Comparison of ENCODE assay signal across 1 cellular context in the genomic region with DNA sequence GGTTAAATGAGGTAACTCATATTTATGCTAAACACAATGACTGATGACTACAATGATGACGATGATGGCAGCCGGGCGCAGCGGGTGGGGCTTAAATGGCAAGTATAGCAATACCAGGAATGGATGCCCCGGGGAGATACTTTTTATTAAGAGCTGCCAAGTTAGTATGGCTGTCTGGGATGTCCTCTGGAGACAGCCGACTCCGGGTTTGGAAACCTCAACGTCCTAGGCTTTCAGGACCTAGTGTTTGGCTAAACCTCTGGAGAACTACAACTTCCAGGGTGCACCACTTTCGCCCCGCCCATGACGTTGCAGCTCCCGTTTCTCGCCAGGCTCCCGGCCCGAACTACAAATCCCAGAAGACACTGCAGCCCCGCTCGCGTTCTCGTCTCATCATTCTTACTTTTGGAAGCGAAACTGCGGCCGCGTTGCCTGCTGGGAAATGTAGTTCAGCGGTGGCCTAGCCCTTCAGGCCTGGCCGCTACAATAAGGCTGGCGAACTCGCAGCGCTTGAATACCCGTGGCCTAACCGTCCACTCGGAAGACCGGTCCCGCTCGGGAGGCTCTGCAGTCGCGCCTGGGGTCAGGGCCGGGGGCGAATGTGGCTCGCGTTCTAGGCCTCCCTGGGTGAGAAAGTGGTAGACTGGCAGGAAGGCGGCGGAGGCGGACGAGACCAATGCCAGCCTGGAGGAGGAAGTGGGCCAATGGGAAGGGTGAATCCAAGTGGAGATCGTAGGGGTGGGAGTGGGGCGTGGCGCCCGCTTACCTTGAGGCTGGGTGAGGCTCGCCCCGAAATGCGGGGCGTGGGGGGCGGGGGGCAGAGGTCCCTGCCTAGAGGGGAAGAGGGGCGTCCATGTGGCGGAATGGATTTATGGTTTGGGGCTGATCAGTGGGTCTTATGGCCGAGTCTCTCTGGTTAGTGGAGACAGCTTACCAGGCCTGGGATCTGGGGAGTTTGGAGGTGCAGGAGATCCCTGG.
TF ChIP-seq lines count a peak whose summit lies in the region.

SMARCAL1 (plus strand) TSS at position 463 of the 978 bp plus-strand sequence. CDS start 2,221 bp downstream, outside the sequence.

TF ChIP-seq in GM12878, 131 proteins besides CTCF, POLR2A, EP300 and RAD21 (continued from another document and continues in another):
- TF ChIP-seq POLR2AphosphoS2 (IDR thresholded peaks at IDR 0.05; ENCODE audit: low read depth, low read length), result no peak; the same call in 1 of the 2 replicates
- peak; percentile 96 for TF ChIP-seq CHD1 (IDR thresholded peaks at IDR 0.05; ENCODE audit: low read depth, low read length)
- TF ChIP-seq, protein P1, sequence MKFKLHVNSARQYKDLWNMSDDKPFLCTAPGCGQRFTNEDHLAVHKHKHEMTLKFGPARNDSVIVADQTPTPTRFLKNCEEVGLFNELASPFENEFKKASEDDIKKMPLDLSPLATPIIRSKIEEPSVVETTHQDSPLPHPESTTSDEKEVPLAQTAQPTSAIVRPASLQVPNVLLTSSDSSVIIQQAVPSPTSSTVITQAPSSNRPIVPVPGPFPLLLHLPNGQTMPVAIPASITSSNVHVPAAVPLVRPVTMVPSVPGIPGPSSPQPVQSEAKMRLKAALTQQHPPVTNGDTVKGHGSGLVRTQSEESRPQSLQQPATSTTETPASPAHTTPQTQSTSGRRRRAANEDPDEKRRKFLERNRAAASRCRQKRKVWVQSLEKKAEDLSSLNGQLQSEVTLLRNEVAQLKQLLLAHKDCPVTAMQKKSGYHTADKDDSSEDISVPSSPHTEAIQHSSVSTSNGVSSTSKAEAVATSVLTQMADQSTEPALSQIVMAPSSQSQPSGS (IDR thresholded peaks at IDR 0.05; ENCODE audit: low read length), result no peak
- peak; percentile 81; the same call in 1 of the 2 replicates for TF ChIP-seq ASH2L (IDR thresholded peaks at IDR 0.05; ENCODE audit: borderline replicate concordance, low read depth)
- no peak for TF ChIP-seq BACH1 (IDR thresholded peaks at IDR 0.05; ENCODE audit: borderline replicate concordance)
- peak; percentile 88 for TF ChIP-seq LARP7 (IDR thresholded peaks at IDR 0.05)
- TF ChIP-seq SPI1 (IDR thresholded peaks at IDR 0.05; ENCODE audit: borderline replicate concordance, insufficient read depth, low read depth, low read length), result peak; percentile 73
- TF ChIP-seq CREB1 (IDR thresholded peaks at IDR 0.05; ENCODE audit: low read depth), result peak; percentile 97
- TF ChIP-seq, protein P2, sequence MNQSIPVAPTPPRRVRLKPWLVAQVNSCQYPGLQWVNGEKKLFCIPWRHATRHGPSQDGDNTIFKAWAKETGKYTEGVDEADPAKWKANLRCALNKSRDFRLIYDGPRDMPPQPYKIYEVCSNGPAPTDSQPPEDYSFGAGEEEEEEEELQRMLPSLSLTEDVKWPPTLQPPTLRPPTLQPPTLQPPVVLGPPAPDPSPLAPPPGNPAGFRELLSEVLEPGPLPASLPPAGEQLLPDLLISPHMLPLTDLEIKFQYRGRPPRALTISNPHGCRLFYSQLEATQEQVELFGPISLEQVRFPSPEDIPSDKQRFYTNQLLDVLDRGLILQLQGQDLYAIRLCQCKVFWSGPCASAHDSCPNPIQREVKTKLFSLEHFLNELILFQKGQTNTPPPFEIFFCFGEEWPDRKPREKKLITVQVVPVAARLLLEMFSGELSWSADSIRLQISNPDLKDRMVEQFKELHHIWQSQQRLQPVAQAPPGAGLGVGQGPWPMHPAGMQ (IDR thresholded peaks at IDR 0.05; ENCODE audit: borderline replicate concordance), result peak; percentile 71; the same call in 1 of the 2 replicates
- TF ChIP-seq NR2C1 (IDR thresholded peaks at IDR 0.05), result peak; percentile 53; the same call in 1 of the 2 replicates
- TF ChIP-seq HDGF (IDR thresholded peaks at IDR 0.05), result peak; percentile 91; the same call in 1 of the 2 replicates
- peak; percentile 94 for TF ChIP-seq KLF5 (IDR thresholded peaks at IDR 0.05; ENCODE audit: partially characterized antibody)
- no peak for TF ChIP-seq MEF2B (IDR thresholded peaks at IDR 0.05; ENCODE audit: partially characterized antibody, poor library complexity, severe bottlenecking)
- peak; percentile 57 for TF ChIP-seq SP1 (IDR thresholded peaks at IDR 0.05; ENCODE audit: low read depth, low read length)
- no peak for TF ChIP-seq MTA2 (IDR thresholded peaks at IDR 0.05; ENCODE audit: low read depth)
- TF ChIP-seq HDAC2 (IDR thresholded peaks at IDR 0.05), result no peak
- peak; percentile 98 for TF ChIP-seq HCFC1 (IDR thresholded peaks at IDR 0.05; ENCODE audit: low read length)
- TF ChIP-seq TARDBP (IDR thresholded peaks at IDR 0.05; ENCODE audit: borderline replicate concordance), result peak; percentile 94
- TF ChIP-seq PRDM15 (CRISPR knock-in tag; IDR thresholded peaks at IDR 0.05), result no peak
- no peak for TF ChIP-seq POU2F2 (IDR thresholded peaks at IDR 0.05; ENCODE audit: borderline replicate concordance, low read depth, low read length)
- TF ChIP-seq EED (IDR thresholded peaks at IDR 0.05; ENCODE audit: low read depth), result peak; percentile 65; the same call in 1 of the 2 replicates
- TF ChIP-seq SMAD5 (IDR thresholded peaks at IDR 0.05; ENCODE audit: low read depth), result no peak; the same call in 1 of the 2 replicates
- TF ChIP-seq, protein P3, sequence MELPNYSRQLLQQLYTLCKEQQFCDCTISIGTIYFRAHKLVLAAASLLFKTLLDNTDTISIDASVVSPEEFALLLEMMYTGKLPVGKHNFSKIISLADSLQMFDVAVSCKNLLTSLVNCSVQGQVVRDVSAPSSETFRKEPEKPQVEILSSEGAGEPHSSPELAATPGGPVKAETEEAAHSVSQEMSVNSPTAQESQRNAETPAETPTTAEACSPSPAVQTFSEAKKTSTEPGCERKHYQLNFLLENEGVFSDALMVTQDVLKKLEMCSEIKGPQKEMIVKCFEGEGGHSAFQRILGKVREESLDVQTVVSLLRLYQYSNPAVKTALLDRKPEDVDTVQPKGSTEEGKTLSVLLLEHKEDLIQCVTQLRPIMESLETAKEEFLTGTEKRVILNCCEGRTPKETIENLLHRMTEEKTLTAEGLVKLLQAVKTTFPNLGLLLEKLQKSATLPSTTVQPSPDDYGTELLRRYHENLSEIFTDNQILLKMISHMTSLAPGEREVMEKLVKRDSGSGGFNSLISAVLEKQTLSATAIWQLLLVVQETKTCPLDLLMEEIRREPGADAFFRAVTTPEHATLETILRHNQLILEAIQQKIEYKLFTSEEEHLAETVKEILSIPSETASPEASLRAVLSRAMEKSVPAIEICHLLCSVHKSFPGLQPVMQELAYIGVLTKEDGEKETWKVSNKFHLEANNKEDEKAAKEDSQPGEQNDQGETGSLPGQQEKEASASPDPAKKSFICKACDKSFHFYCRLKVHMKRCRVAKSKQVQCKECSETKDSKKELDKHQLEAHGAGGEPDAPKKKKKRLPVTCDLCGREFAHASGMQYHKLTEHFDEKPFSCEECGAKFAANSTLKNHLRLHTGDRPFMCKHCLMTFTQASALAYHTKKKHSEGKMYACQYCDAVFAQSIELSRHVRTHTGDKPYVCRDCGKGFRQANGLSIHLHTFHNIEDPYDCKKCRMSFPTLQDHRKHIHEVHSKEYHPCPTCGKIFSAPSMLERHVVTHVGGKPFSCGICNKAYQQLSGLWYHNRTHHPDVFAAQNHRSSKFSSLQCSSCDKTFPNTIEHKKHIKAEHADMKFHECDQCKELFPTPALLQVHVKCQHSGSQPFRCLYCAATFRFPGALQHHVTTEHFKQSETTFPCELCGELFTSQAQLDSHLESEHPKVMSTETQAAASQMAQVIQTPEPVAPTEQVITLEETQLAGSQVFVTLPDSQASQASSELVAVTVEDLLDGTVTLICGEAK (IDR thresholded peaks at IDR 0.05; ENCODE audit: borderline replicate concordance), result peak; percentile 78; the same call in 1 of the 2 replicates
- peak; percentile 72 for TF ChIP-seq MXI1 (IDR thresholded peaks at IDR 0.05; ENCODE audit: low read depth, low read length)
- no peak for TF ChIP-seq NFYA (IDR thresholded peaks at IDR 0.05; ENCODE audit: borderline replicate concordance, low read depth, low read length)
- no peak for TF ChIP-seq PAX8 (IDR thresholded peaks at IDR 0.05)
- no peak for TF ChIP-seq E2F4 (IDR thresholded peaks at IDR 0.05; ENCODE audit: low read depth, low read length)
- TF ChIP-seq CBFB (IDR thresholded peaks at IDR 0.05; ENCODE audit: low read depth), result peak; percentile 78
- no peak for TF ChIP-seq ZNF622 (IDR thresholded peaks at IDR 0.05)
- no peak for TF ChIP-seq ELK1 (IDR thresholded peaks at IDR 0.05; ENCODE audit: low read depth, low read length)
- no peak for TF ChIP-seq ZBED1 (IDR thresholded peaks at IDR 0.05; ENCODE audit: borderline replicate concordance)
- no peak for TF ChIP-seq MEF2A (IDR thresholded peaks at IDR 0.05; ENCODE audit: insufficient read depth, low read depth, low read length)
- TF ChIP-seq, protein P4, sequence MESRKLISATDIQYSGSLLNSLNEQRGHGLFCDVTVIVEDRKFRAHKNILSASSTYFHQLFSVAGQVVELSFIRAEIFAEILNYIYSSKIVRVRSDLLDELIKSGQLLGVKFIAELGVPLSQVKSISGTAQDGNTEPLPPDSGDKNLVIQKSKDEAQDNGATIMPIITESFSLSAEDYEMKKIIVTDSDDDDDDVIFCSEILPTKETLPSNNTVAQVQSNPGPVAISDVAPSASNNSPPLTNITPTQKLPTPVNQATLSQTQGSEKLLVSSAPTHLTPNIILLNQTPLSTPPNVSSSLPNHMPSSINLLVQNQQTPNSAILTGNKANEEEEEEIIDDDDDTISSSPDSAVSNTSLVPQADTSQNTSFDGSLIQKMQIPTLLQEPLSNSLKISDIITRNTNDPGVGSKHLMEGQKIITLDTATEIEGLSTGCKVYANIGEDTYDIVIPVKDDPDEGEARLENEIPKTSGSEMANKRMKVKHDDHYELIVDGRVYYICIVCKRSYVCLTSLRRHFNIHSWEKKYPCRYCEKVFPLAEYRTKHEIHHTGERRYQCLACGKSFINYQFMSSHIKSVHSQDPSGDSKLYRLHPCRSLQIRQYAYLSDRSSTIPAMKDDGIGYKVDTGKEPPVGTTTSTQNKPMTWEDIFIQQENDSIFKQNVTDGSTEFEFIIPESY (IDR thresholded peaks at IDR 0.05), result peak; percentile 25; the same call in 1 of the 2 replicates
- TF ChIP-seq RUNX3 (IDR thresholded peaks at IDR 0.05; ENCODE audit: low read length), result peak; percentile 63; the same call in 1 of the 2 replicates
- TF ChIP-seq MYB (IDR thresholded peaks at IDR 0.05; ENCODE audit: borderline replicate concordance, low read depth, low read length), result no peak
- no peak for TF ChIP-seq ZNF687 (IDR thresholded peaks at IDR 0.05)
